Comparison of ENCODE assay signal across 19 cellular contexts in genomic region chr3:99674086-99674789, GRCh38. TPM values are rescaled to one million over a fixed set of nuclear protein-coding genes. Genes with fewer than 3 reads are reported as not detected.
A peak's percentile ranks its signal among the peaks of the same experiment; 100 is the strongest.
DNase-seq lines count a peak whose midpoint lies in the region; ATAC-seq lines count a peak whose summit lies in the region.
"Had no signal": no experiment of that assay in that cellular context is flagged by ENCODE, and none has a peak within 500 bp of the region (broad histone marks: within the 10 kb centered on the region; RNA-seq: fewer than 3 reads in every experiment).

No MANE protein-coding gene starts in this region.

- no peaks in the 10 kb centered on the region for H3K9me3 ChIP-seq in skeletal muscle satellite cell (replicated peaks; ENCODE audit: low read length)
- H3K9me3 ChIP-seq: adrenal gland had no signal

- DNase-seq in HT-29 (ENCODE audit: low spot score) (peak; percentile 40), astrocyte of the hippocampus (ENCODE audit: low read depth, low spot score) (peak; percentile 95), iPS-NIHi11 (ENCODE audit: low spot score) (peak; percentile 19), NCI-H510A treated with DMSO at 0.1 percent for 48 hours (lab: John Stamatoyannopoulos, UW) (no peak), UCSD-AML1 (lab: John Stamatoyannopoulos, UW; ENCODE audit: unreplicated experiment) (no peak)
- no peak for DNase-seq in stimulated activated CD4-positive, alpha-beta T cell treated with anti-CD3 and anti-CD28 coated beads, Interleukin-4, amount 100 ng/mL, for 1 hour
- DNase-seq: activated CD4-positive, alpha-beta T cell treated with anti-CD3 and anti-CD28 coated beads, Interleukin-2, amount 50 U/mL, for 1 hour; activated T-cell treated with anti-CD3 and anti-CD28 coated beads, Interleukin-2, amount 50 U/mL, for 72 hours; adrenal gland; C1 segment of cervical spinal cord; DMS79; effector CD8-positive, alpha-beta T cell; foreskin melanocyte; HCEC 1CT; Karpas-422; NCI-H1930; Right ventricle myocardium superior had no signal

- H3K4me2 ChIP-seq in skeletal muscle satellite cell (ENCODE audit: low read length): peak overlapping the region; percentile 2

- H3K27me3 ChIP-seq in skeletal muscle satellite cell (ENCODE audit: control insufficient read depth, insufficient read depth, low read length): no peaks in the 10 kb centered on the region
- H3K27me3 ChIP-seq: adrenal gland had no signal

- no peak overlapping the region for H3K9ac ChIP-seq in skeletal muscle satellite cell (ENCODE audit: low read depth, low read length)

- peaks cover 76% of the 10 kb centered on the region for H3K36me3 ChIP-seq in skeletal muscle satellite cell (ENCODE audit: insufficient read depth, low read length)
- H3K36me3 ChIP-seq: adrenal gland had no signal

- no peak overlapping the region for H3K4me3 ChIP-seq in skeletal muscle satellite cell (ENCODE audit: low read length)
- H3K4me3 ChIP-seq: adrenal gland had no signal

- H3K4me1 ChIP-seq in skeletal muscle satellite cell (ENCODE audit: control insufficient read depth, insufficient read depth, low read length): peaks cover 66% of the 10 kb centered on the region
- H3K4me1 ChIP-seq: adrenal gland had no signal

- no peak for ATAC-seq in HG02885 (IDR thresholded peaks at IDR 0.05; ENCODE audit: poor library complexity, unreplicated experiment)
- ATAC-seq: activated T-cell treated with anti-CD3 and anti-CD28 coated beads, Interleukin-2, amount 50 U/mL, for 72 hours had no signal

RNA-seq across cellular contexts. Expression of gene COL8A1, which starts 35.8 kb away (rescaled TPM):
- total RNA-seq in HT-29 (2014; rRNA removed; shearing (Covaris generic)): 0.13 TPM in 1 of 2 replicates, not detected in the other
- total RNA-seq in skeletal muscle satellite cell (2012; rRNA removed): 31.7 and 46.6 TPM in 2 replicates

Comparison
In these comparisons a context has a peak if more than half of its experiments do, and no peak if none do; other contexts are left out.
1. DNase-seq: peak in HT-29 (single experiment), astrocyte of the hippocampus (single experiment) and iPS-NIHi11 (single experiment); none in NCI-H510A treated with DMSO at 0.1 percent for 48 hours (single experiment), UCSD-AML1 (single experiment) and stimulated activated CD4-positive, alpha-beta T cell treated with anti-CD3 and anti-CD28 coated beads, Interleukin-4, amount 100 ng/mL, for 1 hour (single experiment).